Comparison of ENCODE assay signal across 1 cellular context in genomic region chr3:31934866-31935265, GRCh38.
TF ChIP-seq lines count a peak whose summit lies in the region.

No MANE protein-coding gene starts in this region.

TF ChIP-seq in endothelial cell of umbilical vein, 7 proteins besides CTCF, POLR2A, EP300 and RAD21:
- TF ChIP-seq GATA2 (IDR thresholded peaks at IDR 0.05; ENCODE audit: insufficient read depth, insufficient read length, low read depth, low read length) (no peak), JUN (IDR thresholded peaks at IDR 0.05; ENCODE audit: borderline replicate concordance, insufficient read depth, insufficient read length, low read depth) (no peak), MAX (IDR thresholded peaks at IDR 0.05; ENCODE audit: insufficient read depth, insufficient read length) (no peak), EZH2 (IDR thresholded peaks at IDR 0.05; ENCODE audit: borderline replicate concordance, low read depth, low read length, severe bottlenecking) (no peak), POLR2AphosphoS5 (IDR thresholded peaks at IDR 0.05; ENCODE audit: insufficient read depth, low read depth, low read length) (no peak), FOS (IDR thresholded peaks at IDR 0.05; ENCODE audit: borderline replicate concordance, insufficient read depth, low read length) (no peak), MYC (IDR thresholded peaks at IDR 0.05; ENCODE audit: low read depth, low read length) (no peak)
TF ChIP-seq in endothelial cell of umbilical vein: peak in this region for 0.
